ENCODE assay signal across 14 cellular contexts in genomic region chr1:14826172-14826636, GRCh38.
DNase-seq lines count a peak whose midpoint lies in the region; ATAC-seq and TF ChIP-seq lines count a peak whose summit lies in the region.
"Had no signal": no experiment of that assay in that cellular context is flagged by ENCODE, and none has a peak within 500 bp of the region (broad histone marks: within the 10 kb centered on the region; RNA-seq: fewer than 3 reads in every experiment).

No MANE protein-coding gene starts in this region.

- H3K9me3 Mint-ChIP-seq in MCF 10A (ENCODE audit: unreplicated experiment), result no peaks in the 10 kb centered on the region
- H3K9me3 Mint-ChIP-seq: neural progenitor cell had no signal

- H3K4me3 ChIP-seq in mammary epithelial cell (replicated peaks in 1 of 3; ENCODE audit: insufficient read depth in 1 of 3, low read depth in 2 of 3, low read length in 3 of 3) (no peak overlapping the region), astrocyte of the cerebellum (ENCODE audit: low read depth, low read length) (no peak overlapping the region), vagina (no peak overlapping the region)
- H3K4me3 ChIP-seq: neural progenitor cell had no signal

- TF ChIP-seq CTCF in MCF 10A (IDR thresholded peaks at IDR 0.05; ENCODE audit: unreplicated experiment) (no peak), mammary epithelial cell (conservative IDR thresholded peaks at IDR 0.05 in 1 of 2, IDR thresholded peaks at IDR 0.05 in 1 of 2; ENCODE audit: extremely low read depth in 1 of 2, insufficient read depth in 1 of 2, low read depth in 1 of 2, low read length in 2 of 2) (no peak), astrocyte of the cerebellum (IDR thresholded peaks at IDR 0.05; ENCODE audit: low read depth, low read length, missing control alignments) (peak; percentile 11), vagina (IDR thresholded peaks at IDR 0.05) (no peak)

- H3K4me3 Mint-ChIP-seq in MCF 10A (ENCODE audit: unreplicated experiment), result no peak overlapping the region
- H3K4me3 Mint-ChIP-seq: neural progenitor cell had no signal

- no peaks in the 10 kb centered on the region for H3K79me2 ChIP-seq in mammary epithelial cell (ENCODE audit: insufficient read depth, low read length)

- DNase-seq in MCF 10A (ENCODE audit: unreplicated experiment) (peak; percentile 1), mammary epithelial cell (no peak), astrocyte of the cerebellum (ENCODE audit: low read depth) (peak; percentile 59), iris pigment epithelial cell (ENCODE audit: low read depth) (peak; percentile 95), vagina (ENCODE audit: extremely low spot score in 2 of 2) (peak in 1 of 2 donors; percentile 94), left colon (no peak)
- DNase-seq: activated CD4-positive, CD25-positive, alpha-beta regulatory T cell treated with anti-CD3 and anti-CD28 coated beads, Interleukin-2, amount 50 U/mL, for 72 hours; effector memory CD4-positive, alpha-beta T cell; NCI-H2081 treated with DMSO at 0.1 percent for 48 hours; SHP77; stimulated activated CD4-positive, alpha-beta T cell treated with anti-CD3 and anti-CD28 coated beads, Interleukin-1b, Interleukin-23, amount 100 ng/mL, for 48 hours had no signal

- intact Hi-C loops in MCF 10A (cut with micrococcal nuclease), result no loop called here
- intact Hi-C loops in mammary epithelial cell (cut with micrococcal nuclease), result loop anchor here (1.0 kb wide), 1 partner anchor 220 kb away; no protein-coding TSS in a partner anchor
- intact Hi-C loops in vagina (cut with DNase I), result no loop called here
- intact Hi-C loops in left colon (cut with DNase I, micrococcal nuclease), result no loop called here

- POLR2A ChIA-PET in MCF 10A (lab: Yijun Ruan, JAX), result no interaction called here

- WGBS in mammary epithelial cell (ENCODE audit: low coverage, missing lambda C conversion rate), result 86% methylated on average over 10 of the region's 13 CpGs

- H3K4me1 Mint-ChIP-seq in MCF 10A (ENCODE audit: insufficient read depth, unreplicated experiment), result peaks cover 6% of the 10 kb centered on the region

- H3K27ac ChIP-seq in mammary epithelial cell (ENCODE audit: insufficient read depth, low read depth, low read length) (no peak overlapping the region), vagina (peak overlapping the region; percentile 77)
- H3K27ac ChIP-seq: neural progenitor cell had no signal

- H3K27me3 ChIP-seq in mammary epithelial cell (ENCODE audit: insufficient read depth, low read length) (no peaks in the 10 kb centered on the region), vagina (no peaks in the 10 kb centered on the region)
- H3K27me3 ChIP-seq: neural progenitor cell had no signal

- TF ChIP-seq POLR2A in vagina (IDR thresholded peaks at IDR 0.05), result peak in 1 of 2 donors; percentile 5

- H3K36me3 ChIP-seq in mammary epithelial cell (ENCODE audit: insufficient read depth, low read length), result no peaks in the 10 kb centered on the region
- H3K36me3 ChIP-seq in vagina, result no peaks in the 10 kb centered on the region
- H3K36me3 ChIP-seq: neural progenitor cell had no signal

- in situ Hi-C loops in mammary epithelial cell (cut with MboI; ENCODE audit: low sequenced_read_pairs in 2 of 2), result no loop called here
- in situ Hi-C loops in astrocyte of the cerebellum (cut with HindIII; ENCODE audit: low sequenced_read_pairs), result loop anchor here (10.0 kb wide), 1 partner anchor 69 kb away; no protein-coding TSS in a partner anchor

- no peak overlapping the region for H2AFZ ChIP-seq in mammary epithelial cell (ENCODE audit: low read depth, low read length)
- H2AFZ ChIP-seq: neural progenitor cell had no signal

- ATAC-seq in HG02571 (IDR thresholded peaks at IDR 0.05; ENCODE audit: unreplicated experiment) (no peak), HG03439 (IDR thresholded peaks at IDR 0.05; ENCODE audit: unreplicated experiment) (no peak), left colon (no peak)

- no peak overlapping the region for H3K4me2 ChIP-seq in mammary epithelial cell (ENCODE audit: insufficient read depth, low read depth, low read length)
- H3K4me2 ChIP-seq: neural progenitor cell had no signal

- dilution Hi-C loops in mammary epithelial cell (cut with HindIII; ENCODE audit: low sequenced_read_pairs), result no loop called here

- H3K27me3 Mint-ChIP-seq in MCF 10A (ENCODE audit: insufficient read depth, unreplicated experiment), result peaks cover 9% of the 10 kb centered on the region

- H3K27ac Mint-ChIP-seq in MCF 10A (ENCODE audit: low read depth, unreplicated experiment), result no peak overlapping the region
- H3K27ac Mint-ChIP-seq: neural progenitor cell had no signal

- CTCF ChIA-PET in MCF 10A (lab: Yijun Ruan, JAX), result interaction anchor here (0.7 kb wide), 1 partner anchor 221 kb away, joined by 3 read pairs; no protein-coding TSS in a partner anchor
- CTCF ChIA-PET in mammary epithelial cell (lab: Charles Lee; ENCODE audit: low non-redundant PET), result no interaction called here

- no peaks in the 10 kb centered on the region for H3K36me3 Mint-ChIP-seq in MCF 10A (ENCODE audit: insufficient read depth, unreplicated experiment)

- BruUV-seq in MCF 10A (replicated peaks; lab: Mats Ljungman, UMichigan) (no TSS peak), mammary epithelial cell (replicated peaks; lab: Mats Ljungman, UMichigan) (no TSS peak)

- H3K9ac ChIP-seq in mammary epithelial cell (ENCODE audit: insufficient read depth, low read length), result no peak overlapping the region
- H3K9ac ChIP-seq: neural progenitor cell had no signal

- H3K4me1 ChIP-seq in mammary epithelial cell (ENCODE audit: insufficient read depth, low read length), result no peaks in the 10 kb centered on the region
- no peaks in the 10 kb centered on the region for H3K4me1 ChIP-seq in vagina
- H3K4me1 ChIP-seq: neural progenitor cell had no signal

- no peaks in the 10 kb centered on the region for H4K20me1 ChIP-seq in mammary epithelial cell (ENCODE audit: insufficient read depth, low read length)

- H3K9me3 ChIP-seq in mammary epithelial cell (replicated peaks; ENCODE audit: insufficient read depth, low read length) (no peaks in the 10 kb centered on the region), vagina (no peaks in the 10 kb centered on the region)

Comparison
In these comparisons a context has a peak if more than half of its experiments do, and no peak if none do; other contexts are left out.
1. DNase-seq: peak in MCF 10A (single experiment), astrocyte of the cerebellum (single experiment) and iris pigment epithelial cell (single experiment); none in mammary epithelial cell (single experiment) and left colon (0 of 2).